ENCODE assay signal across 19 cellular contexts in the genomic region with DNA sequence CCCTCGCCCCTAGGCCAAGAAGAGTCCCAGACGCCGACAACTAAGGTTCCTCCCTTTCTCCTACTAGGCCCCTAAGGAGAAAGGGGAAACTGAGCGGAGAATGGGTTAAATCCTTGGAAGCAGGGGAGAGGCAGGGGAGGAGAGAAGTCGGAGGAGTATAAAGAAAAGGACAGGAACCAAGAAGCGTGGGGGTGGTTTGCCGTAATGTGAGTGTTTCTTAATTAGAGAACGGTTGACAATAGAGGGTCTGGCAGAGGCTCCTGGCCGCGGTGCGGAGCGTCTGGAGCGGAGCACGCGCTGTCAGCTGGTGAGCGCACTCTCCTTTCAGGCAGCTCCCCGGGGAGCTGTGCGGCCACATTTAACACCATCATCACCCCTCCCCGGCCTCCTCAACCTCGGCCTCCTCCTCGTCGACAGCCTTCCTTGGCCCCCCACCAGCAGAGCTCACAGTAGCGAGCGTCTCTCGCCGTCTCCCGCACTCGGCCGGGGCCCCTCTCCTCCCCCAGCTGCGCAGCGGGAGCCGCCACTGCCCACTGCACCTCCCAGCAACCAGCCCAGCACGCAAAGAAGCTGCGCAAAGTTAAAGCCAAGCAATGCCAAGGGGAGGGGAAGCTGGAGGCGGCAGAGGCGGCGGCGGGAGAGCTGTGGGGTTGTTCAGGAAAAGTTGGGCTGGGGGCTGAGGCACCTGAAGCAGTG. TPM values are rescaled to one million over a fixed set of nuclear protein-coding genes. Genes with fewer than 3 reads are reported as not detected.
DNase-seq lines count a peak whose midpoint lies in the region; ATAC-seq, FAIRE-seq and TF ChIP-seq lines count a peak whose summit lies in the region.
"Had no signal": no experiment of that assay in that cellular context is flagged by ENCODE, and none has a peak within 500 bp of the region (broad histone marks: within the 10 kb centered on the region; RNA-seq: fewer than 3 reads in every experiment).

No MANE protein-coding gene starts in this region.

- H3K36me3 Mint-ChIP-seq in astrocyte (ENCODE audit: low read depth, unreplicated experiment) (no peaks in the 10 kb centered on the region), progenitor cell of endocrine pancreas (ENCODE audit: insufficient read depth) (no peaks in the 10 kb centered on the region), T-helper 17 cell (ENCODE audit: low read depth) (peaks cover 2% of the 10 kb centered on the region)

- H3K4me3 ChIP-seq in H7 (ENCODE audit: insufficient read depth, low read depth, low read length) (peak overlapping the region; percentile 51), astrocyte (ENCODE audit: insufficient read depth, low read depth, low read length) (no peak overlapping the region), iPS-18c (ENCODE audit: insufficient read depth, low read depth, low read length) (peak overlapping the region; percentile 53; the same call in 1 of the 2 replicates), mucosa of descending colon (no peak overlapping the region)

- H3K4me2 ChIP-seq in astrocyte (ENCODE audit: low read length) = peak overlapping the region; percentile 69

- H3K9me3 ChIP-seq in astrocyte (ENCODE audit: insufficient read depth, low read depth, low read length) = peaks cover 2% of the 10 kb centered on the region
- no peaks in the 10 kb centered on the region for H3K9me3 ChIP-seq in iPS-18c (ENCODE audit: control insufficient read depth, insufficient read depth, low read length)
- no peaks in the 10 kb centered on the region for H3K9me3 ChIP-seq in mucosa of descending colon
- no peaks in the 10 kb centered on the region for H3K9me3 ChIP-seq in T-helper 17 cell (ENCODE audit: control insufficient read depth, low read length, poor library complexity, severe bottlenecking)

- no peak for FAIRE-seq in astrocyte (lab: Jason Lieb, UNC)
- FAIRE-seq: RCC 7860 had no signal

- H3K4me3 Mint-ChIP-seq in astrocyte (ENCODE audit: unreplicated experiment) = peak overlapping the region; percentile 70
- peak overlapping the region; percentile 65 for H3K4me3 Mint-ChIP-seq in progenitor cell of endocrine pancreas (ENCODE audit: low read depth)
- no peak overlapping the region for H3K4me3 Mint-ChIP-seq in T-helper 17 cell
- H3K4me3 Mint-ChIP-seq: dendritic cell treated with granulocyte-macrophage colony-stimulating factor and Interleukin-4, amounts not matched to agents 40 ng/mL and 50 ng/mL, for 4 days had no signal

- peak overlapping the region; percentile 44 for H2AFZ ChIP-seq in astrocyte (ENCODE audit: low read depth, low read length)

- H3K9me3 Mint-ChIP-seq in astrocyte (ENCODE audit: unreplicated experiment) (peaks cover 2% of the 10 kb centered on the region), progenitor cell of endocrine pancreas (ENCODE audit: low read depth) (no peaks in the 10 kb centered on the region)
- H3K9me3 Mint-ChIP-seq: dendritic cell treated with granulocyte-macrophage colony-stimulating factor and Interleukin-4, amounts not matched to agents 40 ng/mL and 50 ng/mL, for 4 days had no signal

- no peak overlapping the region for H3K27ac ChIP-seq in astrocyte (ENCODE audit: low read depth, low read length)

- TF ChIP-seq CTCF in astrocyte (IDR thresholded peaks at IDR 0.05; ENCODE audit: insufficient read depth, low read depth, low read length) (no peak), progenitor cell of endocrine pancreas (IDR thresholded peaks at IDR 0.05; ENCODE audit: unreplicated experiment) (no peak), mucosa of descending colon (IDR thresholded peaks at IDR 0.05) (no peak)

- H3K27ac Mint-ChIP-seq in astrocyte (ENCODE audit: unreplicated experiment) = peak overlapping the region; percentile 56
- no peak overlapping the region for H3K27ac Mint-ChIP-seq in progenitor cell of endocrine pancreas
- no peak overlapping the region for H3K27ac Mint-ChIP-seq in T-helper 17 cell
- H3K27ac Mint-ChIP-seq: dendritic cell treated with granulocyte-macrophage colony-stimulating factor and Interleukin-4, amounts not matched to agents 40 ng/mL and 50 ng/mL, for 4 days had no signal

- intact Hi-C loops in mucosa of descending colon (cut with DNase I, micrococcal nuclease) = no loop called here

- peaks cover 75% of the 10 kb centered on the region for H3K27me3 ChIP-seq in H7 (ENCODE audit: control insufficient read depth, insufficient read depth, low read length)
- H3K27me3 ChIP-seq in astrocyte (ENCODE audit: insufficient read depth, low read length) = peaks cover 60% of the 10 kb centered on the region

- ATAC-seq in mucosa of descending colon (no peak), T-helper 17 cell (no peak)

- H3K4me1 ChIP-seq in astrocyte (ENCODE audit: insufficient read depth, low read length) (peaks cover 3% of the 10 kb centered on the region), mucosa of descending colon (ENCODE audit: low read depth) (peaks cover 3% of the 10 kb centered on the region)

- H3K36me3 ChIP-seq in H7 (replicated peaks; ENCODE audit: control insufficient read depth, insufficient read depth, low read length) = no peaks in the 10 kb centered on the region
- no peaks in the 10 kb centered on the region for H3K36me3 ChIP-seq in astrocyte (ENCODE audit: insufficient read depth, low read length)
- H3K36me3 ChIP-seq in mucosa of descending colon (ENCODE audit: low read depth) = no peaks in the 10 kb centered on the region

- H3K27me3 Mint-ChIP-seq in astrocyte (ENCODE audit: low read depth, unreplicated experiment) (peaks cover 87% of the 10 kb centered on the region), progenitor cell of endocrine pancreas (peaks cover 88% of the 10 kb centered on the region), T-helper 17 cell (peaks cover 69% of the 10 kb centered on the region)

- H3K4me1 Mint-ChIP-seq in astrocyte (ENCODE audit: low read depth, unreplicated experiment) (peaks cover 5% of the 10 kb centered on the region), progenitor cell of endocrine pancreas (ENCODE audit: low read depth) (peaks cover 33% of the 10 kb centered on the region), T-helper 17 cell (peaks cover 3% of the 10 kb centered on the region)

- H3K79me2 ChIP-seq in astrocyte (ENCODE audit: insufficient read depth, low read length) = no peaks in the 10 kb centered on the region

- no peaks in the 10 kb centered on the region for H4K20me1 ChIP-seq in astrocyte (ENCODE audit: insufficient read depth, low read length)

- no peak overlapping the region for H3K9ac ChIP-seq in astrocyte (ENCODE audit: low read length)

- DNase-seq in H7 = peak; percentile 83
- DNase-seq in astrocyte (ENCODE audit: low read depth) = no peak
- peak; percentile 15 for DNase-seq in progenitor cell of endocrine pancreas (ENCODE audit: low spot score, unreplicated experiment)
- DNase-seq in mucosa of descending colon = no peak
- no peak for DNase-seq in kidney tubule cell (ENCODE audit: low spot score)
- no peak for DNase-seq in SW480 (ENCODE audit: low spot score)
- no peak for DNase-seq in T-helper 17 cell
- DNase-seq: activated CD4-positive, CD25-positive, alpha-beta regulatory T cell; amniotic stem cell; Calu3; GF-D8; NCI-H187; NCI-H526; stimulated activated CD4-positive, alpha-beta T cell treated with anti-CD3 and anti-CD28 coated beads, Interleukin-2, amount 100 ng/mL, for 24 hours; T-helper 1 cell had no signal

RNA-seq across cellular contexts. Expression of gene ATOH1, which starts 6.0 kb away (rescaled TPM):
- total RNA-seq in H7 (2014; rRNA removed; shearing (Covaris generic)) = 0.55 and 0.59 TPM in 2 replicates
- total RNA-seq in astrocyte (not detected in 2 replicates), progenitor cell of endocrine pancreas (0.36 TPM in 1 of 2 replicates, not detected in the other), mucosa of descending colon (10 to 100 TPM; 14.0 to 75.1 (median 43.9) TPM), T-helper 17 cell (not detected)
- total RNA-seq: activated CD8-positive, alpha-beta memory T cell treated with anti-CD3 and anti-CD28 coated beads for 36 hours; Calu3 had no signal

Comparison
In these comparisons a context has a peak if more than half of its experiments do, and no peak if none do; other contexts are left out.
1. DNase-seq: peak in H7 (single experiment) and progenitor cell of endocrine pancreas (single experiment); none in astrocyte (single experiment), mucosa of descending colon (0 of 3), kidney tubule cell (single experiment), SW480 (single experiment) and T-helper 17 cell (0 of 3).
2. H3K4me3 ChIP-seq: peak in H7 (single experiment) and iPS-18c (single experiment); none in astrocyte (single experiment) and mucosa of descending colon (single experiment).